Comparison of ENCODE assay signal across 8 cellular contexts in the genomic region with DNA sequence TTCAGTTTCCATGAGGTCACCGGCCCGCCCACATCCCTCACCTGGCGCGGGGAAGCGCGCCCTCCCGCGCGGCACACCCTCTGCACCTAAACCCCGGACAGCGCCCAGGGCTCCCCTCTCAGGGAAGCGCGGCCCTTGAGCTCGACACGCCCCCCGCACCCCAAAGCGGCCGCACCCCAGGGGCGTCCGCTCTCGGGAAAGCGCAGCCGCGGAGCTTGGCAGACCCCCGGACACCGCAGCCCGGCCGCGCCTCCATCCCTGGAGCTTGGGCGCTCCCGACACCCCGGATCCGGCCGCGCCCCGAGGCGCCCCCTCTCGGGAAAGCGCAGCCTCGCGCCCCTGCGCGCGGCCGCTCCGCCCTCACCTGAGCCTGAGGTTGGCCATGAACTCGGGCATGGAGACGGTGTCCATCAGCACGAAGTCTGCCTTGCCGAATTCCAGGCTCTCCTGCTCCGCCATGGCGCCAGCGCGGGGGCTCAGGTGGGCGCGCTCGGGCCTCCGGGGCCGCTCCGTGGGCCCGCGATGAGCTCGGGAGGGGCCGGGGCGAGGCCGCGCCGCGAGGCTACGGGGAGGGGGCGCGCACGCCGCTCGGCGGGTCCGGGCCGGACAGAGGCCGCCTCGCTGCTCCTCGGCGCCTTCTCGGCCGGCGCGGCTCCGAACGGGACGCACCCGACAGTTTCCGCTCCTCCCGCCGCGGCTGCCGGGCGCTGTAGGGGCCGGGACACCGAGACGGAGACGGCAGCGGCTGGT. TPM values are rescaled to one million over a fixed set of nuclear protein-coding genes. Genes with fewer than 3 reads are reported as not detected.
DNase-seq lines count a peak whose midpoint lies in the region; ATAC-seq and TF ChIP-seq lines count a peak whose summit lies in the region.

A gene (minus strand): TSS at position 711 of the 750 bp plus-strand sequence. CDS start 252 bp downstream, at position 459.

- H3K9me3 ChIP-seq in naive thymus-derived CD4-positive, alpha-beta T cell (ENCODE audit: control insufficient read depth in 2 of 3, low read length in 3 of 3), result no peaks in the 10 kb centered on the region

- H3K27ac Mint-ChIP-seq in naive thymus-derived CD4-positive, alpha-beta T cell, result peak within 1 kb of the TSS; percentile 74 to 94 (median 85)
- H3K27ac Mint-ChIP-seq in stimulated activated effector memory CD8-positive, alpha-beta T cell treated with anti-CD3 and anti-CD28 coated beads, Interleukin-12 subunit alpha, Interleukin-12 subunit beta, amount 100 ng/mL, for 72 hours, result peak within 1 kb of the TSS; percentile 77

- ATAC-seq in GM18502 (IDR thresholded peaks at IDR 0.05; ENCODE audit: poor library complexity, unreplicated experiment), result peak; percentile 63
- ATAC-seq in HG02840 (IDR thresholded peaks at IDR 0.05; ENCODE audit: low FRiP score, unreplicated experiment), result peak; percentile 64
- ATAC-seq in naive thymus-derived CD4-positive, alpha-beta T cell, result peak; percentile 45
- ATAC-seq in stimulated activated effector memory CD8-positive, alpha-beta T cell treated with anti-CD3 and anti-CD28 coated beads, Interleukin-12 subunit alpha, Interleukin-12 subunit beta, amount 100 ng/mL, for 72 hours, result peak; percentile 63

- H3K27me3 Mint-ChIP-seq in naive thymus-derived CD4-positive, alpha-beta T cell, result peaks cover 0 to 38% (median 6%) of the 10 kb centered on the region in 5 donors

- peaks cover 0 to 5% (median 0%) of the 10 kb centered on the region in 5 donors for H3K36me3 Mint-ChIP-seq in naive thymus-derived CD4-positive, alpha-beta T cell
- peaks cover 6% of the 10 kb centered on the region for H3K36me3 Mint-ChIP-seq in stimulated activated effector memory CD8-positive, alpha-beta T cell treated with anti-CD3 and anti-CD28 coated beads, Interleukin-12 subunit alpha, Interleukin-12 subunit beta, amount 100 ng/mL, for 72 hours

- H3K4me3 ChIP-seq in naive thymus-derived CD4-positive, alpha-beta T cell (ENCODE audit: low read length), result peak within 1 kb of the TSS; percentile 59

- TF ChIP-seq POLR2A in erythroblast (IDR thresholded peaks at IDR 0.05; ENCODE audit: low read length), result peak; percentile 77

- peaks cover 0 to 4% of the 10 kb centered on the region in 2 donors for H3K27me3 ChIP-seq in naive thymus-derived CD4-positive, alpha-beta T cell (ENCODE audit: control insufficient read depth in 2 of 2, insufficient read depth in 2 of 2, low read length in 2 of 2)

- peaks cover 0 to 8% of the 10 kb centered on the region in 2 donors for H3K4me1 ChIP-seq in naive thymus-derived CD4-positive, alpha-beta T cell (ENCODE audit: control insufficient read depth in 2 of 2, insufficient read depth in 2 of 2, low read length in 2 of 2)

- H3K9me3 Mint-ChIP-seq in naive thymus-derived CD4-positive, alpha-beta T cell, result peaks cover 0 to 2% (median 0%) of the 10 kb centered on the region in 11 donors
- H3K9me3 Mint-ChIP-seq in stimulated activated effector memory CD8-positive, alpha-beta T cell treated with anti-CD3 and anti-CD28 coated beads, Interleukin-12 subunit alpha, Interleukin-12 subunit beta, amount 100 ng/mL, for 72 hours, result no peaks in the 10 kb centered on the region

- peak within 1 kb of the TSS; percentile 66 for H3K27ac ChIP-seq in naive thymus-derived CD4-positive, alpha-beta T cell (ENCODE audit: low read depth, low read length)

- peak within 1 kb of the TSS; percentile 86 to 96 (median 94) for H3K4me3 Mint-ChIP-seq in naive thymus-derived CD4-positive, alpha-beta T cell
- H3K4me3 Mint-ChIP-seq in stimulated activated effector memory CD8-positive, alpha-beta T cell treated with anti-CD3 and anti-CD28 coated beads, Interleukin-12 subunit alpha, Interleukin-12 subunit beta, amount 100 ng/mL, for 72 hours, result peak within 1 kb of the TSS; percentile 86

- DNase-seq in NCI-H2227 (lab: John Stamatoyannopoulos, UW; ENCODE audit: unreplicated experiment), result peak; percentile 62
- peak; percentile 75 for DNase-seq in activated CD8-positive, alpha-beta memory T cell treated with anti-CD3 and anti-CD28 coated beads, Interleukin-2, amount 50 U/mL, for 4 hours
- peak; percentile 71 to 87 for DNase-seq in erythroblast (lab: John Stamatoyannopoulos, UW)
- DNase-seq in naive thymus-derived CD4-positive, alpha-beta T cell, result peak in 8 of 9 donors; percentile 36 to 82 (median 56)
- DNase-seq in stimulated activated effector memory CD8-positive, alpha-beta T cell treated with anti-CD3 and anti-CD28 coated beads, Interleukin-12 subunit alpha, Interleukin-12 subunit beta, amount 100 ng/mL, for 72 hours (ENCODE audit: low spot score in 2 of 2), result peak in 1 of 2 donors; percentile 52
- no peak for DNase-seq in MV-4-11 (lab: John Stamatoyannopoulos, UW)

- CTCF ChIA-PET in naive thymus-derived CD4-positive, alpha-beta T cell (lab: Charles Lee), result interaction anchor here (0.6 to 2.5 kb wide), 13 partner anchors 9 to 1338 kb away, joined by 3 to 39 read pairs (median 3); no protein-coding TSS in a partner anchor

- peaks cover 7 to 15% (median 11%) of the 10 kb centered on the region in 7 donors for H3K4me1 Mint-ChIP-seq in naive thymus-derived CD4-positive, alpha-beta T cell
- H3K4me1 Mint-ChIP-seq in stimulated activated effector memory CD8-positive, alpha-beta T cell treated with anti-CD3 and anti-CD28 coated beads, Interleukin-12 subunit alpha, Interleukin-12 subunit beta, amount 100 ng/mL, for 72 hours, result peaks cover 23% of the 10 kb centered on the region

- intact Hi-C loops in naive thymus-derived CD4-positive, alpha-beta T cell (cut with micrococcal nuclease), result loop anchor here (1.0 to 5.0 kb wide), 9 partner anchors 61 to 1389 kb away; a partner anchor contains a TSS

- POLR2A ChIA-PET in naive thymus-derived CD4-positive, alpha-beta T cell (lab: Charles Lee), result interaction anchor here (0.7 to 2.0 kb wide), 3 partner anchors 9 to 610 kb away, joined by 4 to 7 read pairs (median 4); no protein-coding TSS in a partner anchor

- H3K36me3 ChIP-seq in naive thymus-derived CD4-positive, alpha-beta T cell (ENCODE audit: control insufficient read depth in 2 of 3, insufficient read depth in 3 of 3, low read length in 3 of 3), result no peaks in the 10 kb centered on the region

RNA-seq across cellular contexts. Expression of the gene that starts here (rescaled TPM):
- total RNA-seq in naive thymus-derived CD4-positive, alpha-beta T cell, result 1 to 10 TPM; 2.2 to 8.0 (median 6.9) TPM
- polyA plus RNA-seq in naive thymus-derived CD4-positive, alpha-beta T cell, result 1 to 10 TPM in 1 of 2 donors, under 1 TPM in 1; 0.93 to 2.6 TPM
